Comparison of ENCODE assay signal across 22 cellular contexts in the genomic region with DNA sequence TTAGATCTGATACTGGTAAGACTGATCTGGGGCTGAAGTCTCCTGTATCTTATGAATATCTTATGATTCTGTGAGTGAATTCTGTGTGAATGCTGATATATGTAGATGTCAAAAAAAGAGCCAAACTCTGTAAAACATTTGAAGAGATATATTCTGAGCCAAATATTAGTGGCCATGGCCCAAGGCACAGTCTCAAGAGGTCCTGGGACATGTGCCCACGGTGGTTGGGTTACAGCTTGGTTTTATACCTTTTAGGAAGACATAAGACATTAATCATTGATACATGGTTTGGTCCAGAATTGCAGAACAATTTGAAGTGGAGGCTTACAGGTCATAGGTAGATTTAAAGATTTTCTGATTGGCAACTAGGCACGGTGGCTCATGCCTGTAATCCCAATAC.
"Had no signal": no experiment of that assay in that cellular context is flagged by ENCODE, and none has a peak within 500 bp of the region (broad histone marks: within the 10 kb centered on the region; RNA-seq: fewer than 3 reads in every experiment).

No MANE protein-coding gene starts in this region.

- H3K27ac ChIP-seq: hepatocyte, ovary, skin epidermis, suprapubic skin, tibial nerve, upper lobe of left lung, vagina had no signal

- H3K4me1 ChIP-seq: suprapubic skin, tibial nerve, upper lobe of left lung had no signal

- ATAC-seq: left lobe of liver, natural killer cell, right cardiac atrium, sciatic nerve had no signal

- H3K4me2 ChIP-seq: hepatocyte had no signal

- H3K4me3 ChIP-seq: hepatocyte, lung, ovary, skin epidermis, suprapubic skin, thoracic aorta, tibial nerve, upper lobe of left lung, vagina had no signal

- H2AFZ ChIP-seq: hepatocyte had no signal

- H3K79me2 ChIP-seq: hepatocyte had no signal

- H3K36me3 ChIP-seq: ovary, suprapubic skin, thoracic aorta, tibial nerve, upper lobe of left lung, vagina had no signal

- H3K27me3 ChIP-seq: hepatocyte, ovary, suprapubic skin, tibial nerve, upper lobe of left lung, vagina had no signal

- H3K9me3 ChIP-seq: ovary, suprapubic skin, thoracic aorta, tibial nerve, upper lobe of left lung, vagina had no signal

- DNase-seq: islet precursor cell; mesendoderm; naive B cell; natural killer cell; nephron progenitor cell; ovary; stimulated activated CD4-positive, alpha-beta T cell treated with anti-CD3 and anti-CD28 coated beads, Interleukin-12 subunit alpha, Interleukin-12 subunit beta, amount 100 ng/mL, for 4 hours; stimulated activated CD4-positive, alpha-beta T cell treated with anti-CD3 and anti-CD28 coated beads, Interleukin-15, amount 100 ng/mL, for 24 hours; stimulated activated CD4-positive, alpha-beta T cell treated with anti-CD3 and anti-CD28 coated beads, Interleukin-2, amount 100 ng/mL, for 24 hours; stimulated activated CD4-positive, alpha-beta T cell treated with anti-CD3 and anti-CD28 coated beads, Interleukin-4, amount 100 ng/mL, for 1 hour; stimulated activated naive CD4-positive, alpha-beta T cell; upper lobe of left lung had no signal
